ENCODE assay signal across 20 cellular contexts in genomic region chr1:96643519-96643918, GRCh38.
"Had no signal": no experiment of that assay in that cellular context is flagged by ENCODE, and none has a peak within 500 bp of the region (broad histone marks: within the 10 kb centered on the region; RNA-seq: fewer than 3 reads in every experiment).

No MANE protein-coding gene starts in this region.

- H3K36me3 ChIP-seq: brain microvascular endothelial cell, WERI-Rb-1 had no signal

- H3K4me3 ChIP-seq: SK-N-MC had no signal

- DNase-seq: activated CD4-positive, alpha-beta memory T cell treated with anti-CD3 and anti-CD28 coated beads, Interleukin-2, amount 10 ng/mL, durations not matched to agents 7 days and 5 days; activated CD4-positive, alpha-beta T cell treated with anti-CD3 and anti-CD28 coated beads for 36 hours; activated CD4-positive, alpha-beta T cell treated with anti-CD3 and anti-CD28 coated beads, Interleukin-2, amount 50 U/mL, for 1 hour; activated gamma-delta T cell treated with Interleukin-2 at 50 U/mL for 16 hours; activated naive CD4-positive, alpha-beta T cell treated with anti-CD3 and anti-CD28 coated beads, Interleukin-2, amount 10 ng/mL, durations not matched to agents 7 days and 5 days; activated naive CD8-positive, alpha-beta T cell treated with anti-CD3 and anti-CD28 coated beads for 36 hours; activated T-cell treated with anti-CD3 and anti-CD28 coated beads for 4 hours; activated T-cell treated with anti-CD3 and anti-CD28 coated beads, Interleukin-2, amount 50 U/mL, for 48 hours; brain microvascular endothelial cell; caudate nucleus; NCI-H1105 treated with DMSO at 0.1 percent for 48 hours; NCI-H1436 treated with DMSO at 0.1 percent for 48 hours; NCI-H187; NCI-H2081; NCI-H524; SIG-M5; T-cell; T-helper 2 cell; WERI-Rb-1 had no signal

- H3K27me3 ChIP-seq: brain microvascular endothelial cell had no signal

- H3K27ac ChIP-seq: brain microvascular endothelial cell, SK-N-MC, WERI-Rb-1 had no signal
